In the genomic region with DNA sequence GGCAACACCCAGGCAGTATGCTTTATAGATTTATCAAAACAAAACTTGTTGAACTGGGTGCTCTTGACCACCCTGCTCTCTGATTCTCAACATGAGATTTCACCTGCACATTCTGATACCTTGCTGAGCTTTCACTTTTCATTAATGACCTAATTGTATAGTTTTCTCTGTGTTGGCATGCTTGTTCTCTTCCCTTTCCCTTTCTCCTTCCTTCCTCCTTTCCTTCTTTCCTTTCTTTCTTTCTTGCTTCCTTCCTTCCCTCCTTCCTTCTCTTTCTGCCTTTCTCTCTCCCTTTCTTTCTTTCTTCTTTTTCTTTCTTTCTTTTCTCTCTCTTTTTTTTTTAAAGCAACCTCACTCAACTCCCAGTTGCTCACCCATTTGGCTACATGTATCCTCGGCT, we compare ENCODE assay signal across 1 cellular context.
TF ChIP-seq lines count a peak whose summit lies in the region.

No MANE protein-coding gene starts in this region.

TF ChIP-seq in HepG2, 621 proteins besides CTCF, POLR2A, EP300 and RAD21 (continued from another document):
- TF ChIP-seq, protein P1, sequence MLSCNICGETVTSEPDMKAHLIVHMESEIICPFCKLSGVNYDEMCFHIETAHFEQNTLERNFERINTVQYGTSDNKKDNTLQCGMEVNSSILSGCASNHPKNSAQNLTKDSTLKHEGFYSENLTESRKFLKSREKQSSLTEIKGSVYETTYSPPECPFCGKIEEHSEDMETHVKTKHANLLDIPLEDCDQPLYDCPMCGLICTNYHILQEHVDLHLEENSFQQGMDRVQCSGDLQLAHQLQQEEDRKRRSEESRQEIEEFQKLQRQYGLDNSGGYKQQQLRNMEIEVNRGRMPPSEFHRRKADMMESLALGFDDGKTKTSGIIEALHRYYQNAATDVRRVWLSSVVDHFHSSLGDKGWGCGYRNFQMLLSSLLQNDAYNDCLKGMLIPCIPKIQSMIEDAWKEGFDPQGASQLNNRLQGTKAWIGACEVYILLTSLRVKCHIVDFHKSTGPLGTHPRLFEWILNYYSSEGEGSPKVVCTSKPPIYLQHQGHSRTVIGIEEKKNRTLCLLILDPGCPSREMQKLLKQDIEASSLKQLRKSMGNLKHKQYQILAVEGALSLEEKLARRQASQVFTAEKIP (CRISPR knock-in tag; IDR thresholded peaks at IDR 0.05; ENCODE audit: borderline replicate concordance): no peak
- TF ChIP-seq ARNT2 (CRISPR knock-in tag; IDR thresholded peaks at IDR 0.05; ENCODE audit: low read depth) (no peak), ZFP36L1 (CRISPR knock-in tag; IDR thresholded peaks at IDR 0.05) (no peak)
